ENCODE assay signal across 8 cellular contexts in the genomic region with DNA sequence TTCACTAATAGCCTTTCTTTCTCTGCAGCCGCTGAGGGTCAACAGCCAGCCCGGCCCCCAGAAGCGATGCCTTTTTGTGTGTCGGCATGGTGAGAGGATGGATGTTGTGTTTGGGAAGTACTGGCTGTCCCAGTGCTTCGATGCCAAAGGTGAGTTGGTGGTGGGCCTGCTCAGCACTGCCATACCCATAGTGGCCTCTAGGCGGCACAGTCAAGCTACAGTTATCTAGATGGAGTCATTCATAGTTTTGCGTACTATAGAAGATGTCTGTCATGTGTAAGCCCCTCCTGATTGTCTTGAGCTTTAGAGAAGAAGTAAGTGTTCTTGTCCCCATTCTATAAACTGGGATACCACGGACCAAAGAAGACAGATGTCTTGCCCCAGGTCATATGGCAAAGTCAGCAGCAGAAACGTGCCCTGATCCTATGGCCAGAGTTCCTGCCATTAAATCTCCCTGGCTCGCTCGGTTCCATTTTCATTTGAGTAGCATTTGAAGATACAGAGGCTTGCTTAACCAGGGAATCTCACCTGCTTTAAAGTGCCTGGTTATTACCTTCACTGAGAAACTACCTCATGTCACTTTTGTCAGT. TPM values are rescaled to one million over a fixed set of nuclear protein-coding genes. Genes with fewer than 3 reads are reported as not detected.
DNase-seq lines count a peak whose midpoint lies in the region; ATAC-seq and TF ChIP-seq lines count a peak whose summit lies in the region.

No MANE protein-coding gene starts in this region.

- no peaks in the 10 kb centered on the region for H3K36me3 ChIP-seq in BE2C

- H3K9me3 Mint-ChIP-seq in activated B cell treated with CpG ODN at 0.5 μM for 24 hours = no peaks in the 10 kb centered on the region

- H3K27me3 Mint-ChIP-seq in activated B cell treated with CpG ODN at 0.5 μM for 24 hours = no peaks in the 10 kb centered on the region

- CTCF ChIA-PET in activated B cell treated with CpG ODN at 0.5 μM for 24 hours (lab: Charles Lee) = interaction anchor here (0.8 to 6.4 kb wide), 16 partner anchors 8 to 258 kb away, joined by 3 to 197 read pairs (median 4); no protein-coding TSS in a partner anchor

- TF ChIP-seq CTCF in BE2C (IDR thresholded peaks at IDR 0.05; ENCODE audit: low read depth, low read length) = peak; percentile 86
- peak; percentile 39 for TF ChIP-seq CTCF in activated B cell treated with CpG ODN at 0.5 μM for 24 hours (IDR thresholded peaks at IDR 0.05)
- TF ChIP-seq CTCF in cardiac fibroblast (IDR thresholded peaks at IDR 0.05; ENCODE audit: low read depth, low read length) = peak; percentile 97

- H3K4me1 ChIP-seq in BE2C = no peaks in the 10 kb centered on the region

- DNase-seq in BE2C (peak; percentile 56), Kasumi-1 (lab: John Stamatoyannopoulos, UW) (peak; percentile 49 to 62), activated B cell treated with CpG ODN at 0.5 μM for 24 hours (peak; percentile 52), cardiac fibroblast (ENCODE audit: low read depth in 2 of 2) (peak; percentile 52 to 53), lung microvascular endothelial cell (ENCODE audit: low read depth in 2 of 2) (peak; percentile 52 to 74), NCI-H510A treated with DMSO at 0.1 percent for 48 hours (lab: John Stamatoyannopoulos, UW) (no peak)
- peak; percentile 52 to 56 for DNase-seq in stimulated activated CD8-positive, alpha-beta memory T cell treated with anti-CD3 and anti-CD28 coated beads, Interleukin-7, amount 100 ng/mL, for 4 hours (ENCODE audit: low read depth in 2 of 2)

- no peak overlapping the region for H3K4me3 Mint-ChIP-seq in activated B cell treated with CpG ODN at 0.5 μM for 24 hours

- no peak overlapping the region for H3K27ac Mint-ChIP-seq in activated B cell treated with CpG ODN at 0.5 μM for 24 hours

- intact Hi-C loops in activated B cell treated with CpG ODN at 0.5 μM for 24 hours (cut with micrococcal nuclease) = loop anchor here (1.0 to 5.0 kb wide), 4 partner anchors 58 to 451 kb away; no protein-coding TSS in a partner anchor

- no peaks in the 10 kb centered on the region for H3K36me3 Mint-ChIP-seq in activated B cell treated with CpG ODN at 0.5 μM for 24 hours (ENCODE audit: low read depth)

- POLR2A ChIA-PET in activated B cell treated with CpG ODN at 0.5 μM for 24 hours (lab: Charles Lee) = interaction anchor here (0.5 to 1.1 kb wide), 2 partner anchors 57 to 157 kb away, joined by 3 to 6 read pairs; no protein-coding TSS in a partner anchor

- H3K4me1 Mint-ChIP-seq in activated B cell treated with CpG ODN at 0.5 μM for 24 hours = peaks cover 4% of the 10 kb centered on the region

- H3K27me3 ChIP-seq in BE2C = peaks cover 5% of the 10 kb centered on the region

- H3K4me3 ChIP-seq in BE2C (ENCODE audit: low read depth, low read length) (no peak overlapping the region), cardiac fibroblast (replicated peaks in 1 of 2; ENCODE audit: low read depth in 2 of 2, low read length in 2 of 2) (no peak overlapping the region)

- ATAC-seq in GM19324 (IDR thresholded peaks at IDR 0.05; ENCODE audit: low FRiP score, unreplicated experiment) (peak; percentile 68), activated B cell treated with CpG ODN at 0.5 μM for 24 hours (ENCODE audit: low read depth) (peak; percentile 97)

- no peaks in the 10 kb centered on the region for H3K9me3 ChIP-seq in BE2C

RNA-seq across cellular contexts. Expression of gene CRTAM, which starts 42.1 kb away (rescaled TPM):
- not detected for polyA plus RNA-seq in BE2C (2012; ENCODE audit: insufficient read depth, insufficient read length, low read depth)
- total RNA-seq in activated B cell treated with CpG ODN at 0.5 μM for 24 hours (not detected in 2 replicates), lung microvascular endothelial cell (not detected in 2 replicates)

Comparison
In these comparisons a context has a peak if more than half of its experiments do, and no peak if none do; other contexts are left out.
1. CTCF ChIP-seq: peak in every context shown above with its lines; median percentile 97 in cardiac fibroblast; 86 in BE2C; 39 in activated B cell treated with CpG ODN at 0.5 μM for 24 hours.